In genomic region chr5:73446631-73447233, GRCh38 we compare ENCODE assay signal across 8 cellular contexts. TPM values are rescaled to one million over a fixed set of nuclear protein-coding genes. Genes with fewer than 3 reads are reported as not detected.
DNase-seq lines count a peak whose midpoint lies in the region; ATAC-seq, FAIRE-seq and TF ChIP-seq lines count a peak whose summit lies in the region.

No MANE protein-coding gene starts in this region.

- H3K36me3 ChIP-seq in HAP-1 (replicated peaks) = no peaks in the 10 kb centered on the region
- H3K36me3 ChIP-seq in kidney (ENCODE audit: control insufficient read depth in 1 of 2, insufficient read depth in 2 of 2, low read length in 2 of 2) = no peaks in the 10 kb centered on the region

- intact Hi-C loops in kidney (cut with DNase I) = loop anchor here (10.0 kb wide), 1 partner anchor 232 kb away; no protein-coding TSS in a partner anchor

- H3K4me3 ChIP-seq in HAP-1 = peak overlapping the region; percentile 49
- H3K4me3 ChIP-seq in kidney (ENCODE audit: low read length in 2 of 2) = peak overlapping the region; percentile 44 to 48

- ATAC-seq in GM18870 (IDR thresholded peaks at IDR 0.05; ENCODE audit: unreplicated experiment) = no peak

- in situ Hi-C loops in ACHN (cut with HindIII; ENCODE audit: low pct_ligation_motif_present, low pct_unique_long_range_greater_than_20kb, low sequenced_read_pairs) = no loop called here
- in situ Hi-C loops in HAP-1 (cut with MboI; ENCODE audit: low sequenced_read_pairs) = loop anchor here (10.0 kb wide), 1 partner anchor 232 kb away; no protein-coding TSS in a partner anchor

- no peak overlapping the region for H3K9ac ChIP-seq in kidney (ENCODE audit: low read length in 2 of 2)

- no peak overlapping the region for H3K27ac ChIP-seq in kidney (ENCODE audit: low read depth in 2 of 2, low read length in 2 of 2)

- H3K4me1 ChIP-seq in HAP-1 (peaks cover 18% of the 10 kb centered on the region), kidney (ENCODE audit: control insufficient read depth in 1 of 2, insufficient read depth in 1 of 2, low read depth in 1 of 2, low read length in 2 of 2) (peaks cover 0 to 4% of the 10 kb centered on the region in 2 donors)

- TF ChIP-seq CTCF in kidney (IDR thresholded peaks at IDR 0.05; ENCODE audit: borderline replicate concordance, extremely low read depth, insufficient read depth) = no peak

- H3K9me3 ChIP-seq in HAP-1 (peaks cover 2% of the 10 kb centered on the region; the same call in 1 of the 2 replicates), kidney (ENCODE audit: control insufficient read depth in 1 of 2, low read length in 2 of 2) (no peaks in the 10 kb centered on the region)

- DNase-seq in ACHN = peak; percentile 32
- DNase-seq in HAP-1 (ENCODE audit: low spot score in 2 of 2) = peak in 1 of 2 experiments; percentile 55
- peak; percentile 29 to 38 for DNase-seq in activated T-cell treated with anti-CD3 and anti-CD28 coated beads, Interleukin-2, amount 50 U/mL, for 48 hours
- peak; percentile 78 for DNase-seq in kidney
- no peak for DNase-seq in RPMI8226
- DNase-seq in DMS153 (lab: John Stamatoyannopoulos, UW) = no peak
- DNase-seq in AG08395 (ENCODE audit: low spot score) = no peak

- no peak for FAIRE-seq in kidney (lab: Jason Lieb, UNC)

- H3K27me3 ChIP-seq in HAP-1 (ENCODE audit: low read depth) = no peaks in the 10 kb centered on the region

RNA-seq across cellular contexts. Expression of gene FOXD1, which starts 1.8 kb away (rescaled TPM):
- 5.9 TPM for total RNA-seq in kidney
- polyA plus RNA-seq in kidney (ENCODE audit: insufficient read depth, low read depth, low replicate concordance) = 2.5 TPM

RNA-seq across cellular contexts. Expression of gene BTF3, which starts 51.5 kb away (rescaled TPM):
- total RNA-seq in kidney = 446 TPM
- 526 TPM for polyA plus RNA-seq in kidney (ENCODE audit: insufficient read depth, low read depth, low replicate concordance)

Comparison
In these comparisons a context has a peak if more than half of its experiments do, and no peak if none do; other contexts are left out.
1. DNase-seq: peak in ACHN (single experiment), activated T-cell treated with anti-CD3 and anti-CD28 coated beads, Interleukin-2, amount 50 U/mL, for 48 hours (2 of 2) and kidney (single experiment); none in RPMI8226 (single experiment), DMS153 (single experiment) and AG08395 (single experiment).